Comparison of ENCODE assay signal across 15 cellular contexts in the genomic region with DNA sequence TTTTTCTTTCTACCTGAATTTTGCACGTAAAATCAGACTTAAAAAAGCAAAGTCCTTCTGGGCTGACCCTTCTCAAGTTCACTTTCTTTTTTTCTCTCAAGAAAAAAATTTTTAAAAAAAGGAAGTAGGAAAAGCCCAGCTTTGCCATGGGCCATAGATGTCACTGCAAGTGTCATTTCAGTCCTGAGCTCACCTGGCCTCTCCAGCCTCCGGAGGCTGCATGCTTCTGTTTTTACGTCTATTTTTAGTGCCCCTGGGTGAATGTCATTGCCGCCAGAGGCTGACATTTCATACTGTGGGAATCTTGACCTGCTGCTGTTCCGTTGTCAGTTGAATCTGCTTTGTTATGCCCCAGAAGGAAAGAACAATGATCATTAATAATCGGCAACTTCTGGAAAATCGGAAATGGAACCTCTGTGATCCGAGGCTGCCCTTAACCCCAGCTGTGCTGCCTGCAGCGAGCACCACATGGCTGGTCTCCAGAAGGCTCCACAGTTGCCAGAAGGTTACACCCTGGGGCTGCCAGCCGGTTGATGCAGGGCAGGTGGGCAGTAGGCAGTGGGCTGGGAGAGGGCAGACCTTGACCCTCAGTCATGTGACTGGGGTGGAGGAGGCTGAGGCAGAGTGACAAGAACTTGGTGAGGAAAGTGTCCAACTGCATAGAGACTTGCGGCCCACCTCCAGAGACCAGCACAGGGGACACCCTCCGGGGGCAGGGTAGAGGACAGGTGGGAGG. TPM values are rescaled to one million over a fixed set of nuclear protein-coding genes. Genes with fewer than 3 reads are reported as not detected.
A peak's percentile ranks its signal among the peaks of the same experiment; 100 is the strongest.
DNase-seq lines count a peak whose midpoint lies in the region; ATAC-seq, FAIRE-seq and TF ChIP-seq lines count a peak whose summit lies in the region.
"Had no signal": no experiment of that assay in that cellular context is flagged by ENCODE, and none has a peak within 500 bp of the region (broad histone marks: within the 10 kb centered on the region; RNA-seq: fewer than 3 reads in every experiment).

No MANE protein-coding gene starts in this region.

- no peak for FAIRE-seq in kidney (lab: Jason Lieb, UNC)
- FAIRE-seq: astrocyte, small intestine had no signal

- peaks cover 0 to 4% (median 0%) of the 10 kb centered on the region in 11 experiments; a peak in 8 of 22 replicates for H3K9me3 ChIP-seq in BLaER1 treated with 17β-estradiol and CSF1 and Interleukin-3, amounts not matched to agents 10 nM and 100 nM (replicated peaks in 1 of 11)
- H3K9me3 ChIP-seq in kidney (ENCODE audit: control insufficient read depth in 1 of 2, low read length in 2 of 2) (peaks cover 0 to 5% of the 10 kb centered on the region in 2 donors), A673 (ENCODE audit: low read depth, low read length, poor library complexity, severe bottlenecking) (no peaks in the 10 kb centered on the region)
- H3K9me3 ChIP-seq: neutrophil had no signal

- ATAC-seq in HG03565 (IDR thresholded peaks at IDR 0.05; ENCODE audit: unreplicated experiment): no peak
- ATAC-seq in HG03097 (IDR thresholded peaks at IDR 0.05; ENCODE audit: low FRiP score, unreplicated experiment): no peak
- no peak for ATAC-seq in HG02973 (IDR thresholded peaks at IDR 0.05; ENCODE audit: unreplicated experiment)

- no peak overlapping the region for H3K27ac ChIP-seq in BLaER1 treated with 17β-estradiol and CSF1 and Interleukin-3, amounts not matched to agents 10 nM and 100 nM
- no peak overlapping the region for H3K27ac ChIP-seq in kidney (ENCODE audit: low read depth in 2 of 2, low read length in 2 of 2)
- no peak overlapping the region for H3K27ac ChIP-seq in A673 (ENCODE audit: low read depth, low read length, poor library complexity, severe bottlenecking)
- H3K27ac ChIP-seq: neutrophil had no signal

- no peaks in the 10 kb centered on the region for H4K20me1 ChIP-seq in BLaER1 treated with 17β-estradiol and CSF1 and Interleukin-3, amounts not matched to agents 10 nM and 100 nM

- no peaks in the 10 kb centered on the region for H3K36me3 ChIP-seq in BLaER1 treated with 17β-estradiol and CSF1 and Interleukin-3, amounts not matched to agents 10 nM and 100 nM
- H3K36me3 ChIP-seq in kidney (ENCODE audit: control insufficient read depth in 1 of 2, insufficient read depth in 2 of 2, low read length in 2 of 2) (no peaks in the 10 kb centered on the region), A673 (ENCODE audit: insufficient read depth, low read length, poor library complexity, severe bottlenecking) (no peaks in the 10 kb centered on the region)
- H3K36me3 ChIP-seq: neutrophil had no signal

- peak; percentile 78 for DNase-seq in GM19240 (ENCODE audit: insufficient read length, low spot score)
- peak; percentile 37 to 73 for DNase-seq in NCI-H526 (lab: John Stamatoyannopoulos, UW)
- peak; percentile 53 for DNase-seq in kidney
- DNase-seq in A673 (ENCODE audit: low spot score): no peak
- DNase-seq: activated B cell treated with CpG ODN at 0.5 μM for 24 hours, dermis blood vessel endothelial cell, Kasumi-1 had no signal

- H3K9ac ChIP-seq in BLaER1 treated with 17β-estradiol and CSF1 and Interleukin-3, amounts not matched to agents 10 nM and 100 nM: no peak overlapping the region
- H3K9ac ChIP-seq in kidney (ENCODE audit: low read length in 2 of 2): no peak overlapping the region

- no TSS peak for BruUV-seq in A673 (replicated peaks; lab: Mats Ljungman, UMichigan)

- intact Hi-C loops in kidney (cut with DNase I) (no loop called here), A673 (cut with micrococcal nuclease; ENCODE audit: unreplicated experiment) (no loop called here)

- CTCF ChIA-PET in A673 (lab: Charles Lee): no interaction called here

- H3K4me2 ChIP-seq in BLaER1 treated with 17β-estradiol and CSF1 and Interleukin-3, amounts not matched to agents 10 nM and 100 nM: peak overlapping the region in 6 of 11 experiments; percentile 10 to 34 (median 23); a peak in 7 of 22 replicates

- H3K4me1 ChIP-seq in BLaER1 treated with 17β-estradiol and CSF1 and Interleukin-3, amounts not matched to agents 10 nM and 100 nM: peaks cover 0 to 13% (median 5%) of the 10 kb centered on the region in 10 experiments; a peak in 8 of 20 replicates
- H3K4me1 ChIP-seq in kidney (ENCODE audit: control insufficient read depth in 1 of 2, insufficient read depth in 1 of 2, low read depth in 1 of 2, low read length in 2 of 2): peaks cover 5 to 9% of the 10 kb centered on the region in 2 donors
- peaks cover 9% of the 10 kb centered on the region for H3K4me1 ChIP-seq in A673 (ENCODE audit: insufficient read depth, low read length, poor library complexity, severe bottlenecking)

- no peaks in the 10 kb centered on the region for H3K27me3 ChIP-seq in BLaER1 treated with 17β-estradiol and CSF1 and Interleukin-3, amounts not matched to agents 10 nM and 100 nM
- H3K27me3 ChIP-seq in A673 (replicated peaks; ENCODE audit: insufficient read depth, low read depth, low read length, poor library complexity): no peaks in the 10 kb centered on the region

- POLR2A ChIA-PET in A673 (lab: Charles Lee; ENCODE audit: low non-redundant PET): no interaction called here

- H3K4me3 ChIP-seq in BLaER1 treated with 17β-estradiol and CSF1 and Interleukin-3, amounts not matched to agents 10 nM and 100 nM: no peak overlapping the region
- H3K4me3 ChIP-seq in kidney (ENCODE audit: low read length in 2 of 2) (no peak overlapping the region), A673 (ENCODE audit: low read depth, low read length, poor library complexity, severe bottlenecking) (no peak overlapping the region)

- TF ChIP-seq CTCF in kidney (IDR thresholded peaks at IDR 0.05; ENCODE audit: borderline replicate concordance, extremely low read depth, insufficient read depth) (no peak), A673 (conservative IDR thresholded peaks at IDR 0.05; ENCODE audit: low read depth, low read length) (no peak)

RNA-seq across cellular contexts. Expression of a gene that starts 16.7 kb away (rescaled TPM):
- total RNA-seq in kidney: 2.6 TPM
- polyA plus RNA-seq in kidney (ENCODE audit: insufficient read depth, low read depth, low replicate concordance): not detected
- 174 and 192 TPM in 2 replicates for total RNA-seq in A673 (2021)
- total RNA-seq: astrocyte, dermis blood vessel endothelial cell, lung microvascular endothelial cell had no signal

Comparison
In these comparisons a context has a peak if more than half of its experiments do, and no peak if none do; other contexts are left out.
1. RNA of a gene that starts 16.7 kb away (total RNA-seq): 174 to 192 TPM in A673; 2.6 TPM in kidney (single experiment); every median in the first group is over 10 times any median in the second.